ENCODE assay signal across 21 cellular contexts in the genomic region with DNA sequence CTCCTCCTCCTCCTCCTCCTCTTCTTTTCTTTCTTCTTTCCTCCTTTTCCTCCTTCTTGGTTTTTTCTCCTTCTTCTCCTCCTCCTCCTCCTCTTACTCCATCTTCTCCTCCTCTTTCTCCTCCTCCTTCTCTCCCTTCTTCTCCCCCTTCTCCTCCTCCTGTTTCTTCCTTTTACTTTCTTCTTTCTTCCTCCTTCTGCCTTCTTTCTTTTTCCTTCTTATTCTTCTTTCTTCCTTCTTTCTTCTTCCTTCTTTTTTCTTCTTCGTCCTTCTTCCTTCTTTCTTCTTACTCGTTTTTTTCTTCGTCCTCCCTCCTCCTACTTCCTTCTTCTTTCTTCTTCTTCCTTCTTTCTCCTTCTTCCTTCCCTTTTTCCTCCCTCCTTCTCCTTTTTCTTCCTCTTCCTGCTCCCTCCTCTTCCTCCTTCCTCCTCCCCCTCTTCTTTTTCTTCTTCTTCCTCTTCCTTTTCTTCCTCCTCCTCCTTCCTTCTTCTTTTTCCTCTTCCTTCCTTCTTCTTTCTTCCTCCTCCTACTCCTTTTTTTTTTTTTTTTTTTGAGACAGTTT.
"Had no signal": no experiment of that assay in that cellular context is flagged by ENCODE, and none has a peak within 500 bp of the region (broad histone marks: within the 10 kb centered on the region; RNA-seq: fewer than 3 reads in every experiment).

No MANE protein-coding gene starts in this region.

- H3K27ac ChIP-seq: epithelial cell of prostate, esophagus muscularis mucosa, gastrocnemius medialis, heart right ventricle, right atrium auricular region, testis, tibial nerve, upper lobe of right lung, vagina had no signal

- H3K4me3 ChIP-seq: esophagus muscularis mucosa, gastrocnemius medialis, heart right ventricle, right atrium auricular region, testis, tibial nerve, upper lobe of right lung, vagina had no signal

- DNase-seq: cortex of kidney; effector memory CD4-positive, alpha-beta T cell; gastrocnemius medialis; heart right ventricle; hypothalamus; kidney glomerular epithelial cell; mesendoderm; naive thymus-derived CD4-positive, alpha-beta T cell; nephron progenitor cell; small intestine; stimulated activated CD4-positive, alpha-beta T cell treated with anti-CD3 and anti-CD28 coated beads, Interleukin-12 subunit alpha, Interleukin-12 subunit beta, amount 100 ng/mL, for 4 hours; testis; upper lobe of right lung had no signal

- H3K4me1 Mint-ChIP-seq: nephron progenitor cell had no signal

- H3K27me3 ChIP-seq: esophagus muscularis mucosa, gastrocnemius medialis, heart right ventricle, right atrium auricular region, testis, tibial nerve, upper lobe of right lung, vagina had no signal

- H3K4me3 Mint-ChIP-seq: naive thymus-derived CD4-positive, alpha-beta T cell; nephron progenitor cell; stimulated activated naive CD8-positive, alpha-beta T cell treated with anti-CD3 and anti-CD28 coated beads, Interleukin-15, Interleukin-2, amounts not matched to agents 100 ng/mL and 50 ng/mL, for 24 hours had no signal

- H3K9me3 ChIP-seq: esophagus muscularis mucosa, gastrocnemius medialis, heart right ventricle, right atrium auricular region, testis, tibial nerve, upper lobe of right lung, vagina had no signal

- H3K27ac Mint-ChIP-seq: nephron progenitor cell; stimulated activated naive CD8-positive, alpha-beta T cell treated with anti-CD3 and anti-CD28 coated beads, Interleukin-15, Interleukin-2, amounts not matched to agents 100 ng/mL and 50 ng/mL, for 24 hours had no signal

- H3K36me3 ChIP-seq: right atrium auricular region had no signal

- H3K4me1 ChIP-seq: gastrocnemius medialis, heart right ventricle, right atrium auricular region, testis, upper lobe of right lung had no signal

- H3K27me3 Mint-ChIP-seq: naive thymus-derived CD4-positive, alpha-beta T cell; stimulated activated naive CD8-positive, alpha-beta T cell treated with anti-CD3 and anti-CD28 coated beads, Interleukin-15, Interleukin-2, amounts not matched to agents 100 ng/mL and 50 ng/mL, for 24 hours had no signal

- FAIRE-seq: endometrium, islet of Langerhans, small intestine had no signal

- H3K9me3 Mint-ChIP-seq: naive thymus-derived CD4-positive, alpha-beta T cell; nephron progenitor cell; stimulated activated naive CD8-positive, alpha-beta T cell treated with anti-CD3 and anti-CD28 coated beads, Interleukin-15, Interleukin-2, amounts not matched to agents 100 ng/mL and 50 ng/mL, for 24 hours had no signal

- ATAC-seq: gastrocnemius medialis; heart right ventricle; naive thymus-derived CD4-positive, alpha-beta T cell; upper lobe of right lung had no signal
